Comparison of ENCODE assay signal across 11 cellular contexts in the genomic region with DNA sequence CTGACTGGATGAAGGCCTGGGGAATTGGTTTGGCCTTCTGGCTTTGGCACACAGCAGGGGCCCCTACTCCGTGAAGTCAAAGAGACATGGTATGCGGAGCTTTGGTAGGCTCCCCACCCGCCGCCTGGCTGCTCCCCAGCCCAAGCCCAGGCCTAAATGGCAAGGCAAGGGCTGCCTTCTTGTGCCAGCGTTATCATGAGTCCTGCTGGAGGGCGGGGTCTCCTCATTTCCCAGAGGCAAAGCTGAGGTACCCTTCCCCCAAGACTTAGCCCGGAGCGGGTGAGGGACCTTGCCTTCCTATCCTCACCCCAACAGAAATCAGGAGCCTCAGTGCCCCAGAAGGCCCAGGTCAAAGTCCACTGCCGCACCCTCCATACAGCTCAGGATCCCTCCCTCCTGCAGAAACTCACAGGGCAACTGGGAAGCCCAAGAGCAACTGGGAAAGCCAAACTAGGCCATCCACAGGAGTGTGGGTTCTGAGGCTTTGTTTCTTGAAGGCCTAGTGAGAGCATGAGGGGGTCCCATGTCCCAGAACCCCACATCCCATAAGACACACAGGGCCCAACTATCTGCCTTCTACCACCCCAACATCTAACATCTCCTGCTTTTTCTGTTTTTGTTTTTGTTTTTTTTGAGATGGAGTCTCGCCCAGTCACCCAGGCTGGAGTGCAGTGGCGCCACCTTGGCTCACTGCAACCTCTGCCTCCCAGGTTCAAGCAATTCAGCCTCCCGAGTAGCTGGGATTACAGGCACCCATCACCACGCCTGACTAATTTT. TPM values are rescaled to one million over a fixed set of nuclear protein-coding genes. Genes with fewer than 3 reads are reported as not detected.
DNase-seq lines count a peak whose midpoint lies in the region; ATAC-seq and FAIRE-seq lines count a peak whose summit lies in the region.
"Had no signal": no experiment of that assay in that cellular context is flagged by ENCODE, and none has a peak within 500 bp of the region (broad histone marks: within the 10 kb centered on the region; RNA-seq: fewer than 3 reads in every experiment).

No MANE protein-coding gene starts in this region.

- no peak for FAIRE-seq in GM19239 (lab: Jason Lieb, UNC)

- intact Hi-C loops in left colon (cut with DNase I, micrococcal nuclease), result no loop called here

- no peak overlapping the region for H3K4me3 Mint-ChIP-seq in activated T-cell treated with anti-CD3 and anti-CD28 coated beads, Interleukin-2, amount 50 U/mL, for 24 hours
- no peak overlapping the region for H3K4me3 Mint-ChIP-seq in activated T-cell treated with anti-CD3 and anti-CD28 coated beads, Interleukin-2, amount 50 U/mL, for 4 hours
- peak overlapping the region; percentile 48 for H3K4me3 Mint-ChIP-seq in activated T-helper 17 cell treated with anti-CD3 and anti-CD28 coated beads, Interleukin-2, amount 50 U/mL, for 72 hours

- peak overlapping the region; percentile 54 for H3K27ac ChIP-seq in temporal lobe (ENCODE audit: low read depth, low read length)

- no peak for ATAC-seq in activated T-cell treated with anti-CD3 and anti-CD28 coated beads, Interleukin-2, amount 50 U/mL, for 4 hours
- ATAC-seq in activated T-helper 17 cell treated with anti-CD3 and anti-CD28 coated beads, Interleukin-2, amount 50 U/mL, for 72 hours (replicated peaks), result peak; percentile 29
- peak; percentile 73 for ATAC-seq in left colon

- H3K9me3 Mint-ChIP-seq in activated T-cell treated with anti-CD3 and anti-CD28 coated beads, Interleukin-2, amount 50 U/mL, for 24 hours, result no peaks in the 10 kb centered on the region
- no peaks in the 10 kb centered on the region for H3K9me3 Mint-ChIP-seq in activated T-cell treated with anti-CD3 and anti-CD28 coated beads, Interleukin-2, amount 50 U/mL, for 4 hours
- no peaks in the 10 kb centered on the region for H3K9me3 Mint-ChIP-seq in activated T-helper 17 cell treated with anti-CD3 and anti-CD28 coated beads, Interleukin-2, amount 50 U/mL, for 72 hours

- H3K4me1 Mint-ChIP-seq in activated T-cell treated with anti-CD3 and anti-CD28 coated beads, Interleukin-2, amount 50 U/mL, for 24 hours (ENCODE audit: low read depth), result peaks cover 58% of the 10 kb centered on the region
- H3K4me1 Mint-ChIP-seq in activated T-cell treated with anti-CD3 and anti-CD28 coated beads, Interleukin-2, amount 50 U/mL, for 4 hours (ENCODE audit: low read depth), result peaks cover 61% of the 10 kb centered on the region
- peaks cover 31% of the 10 kb centered on the region for H3K4me1 Mint-ChIP-seq in activated T-helper 17 cell treated with anti-CD3 and anti-CD28 coated beads, Interleukin-2, amount 50 U/mL, for 72 hours

- DNase-seq in activated T-cell treated with anti-CD3 and anti-CD28 coated beads, Interleukin-2, amount 50 U/mL, for 24 hours, result no peak
- DNase-seq in activated T-cell treated with anti-CD3 and anti-CD28 coated beads, Interleukin-2, amount 50 U/mL, for 4 hours, result no peak
- peak; percentile 91 to 94 for DNase-seq in left colon
- no peak for DNase-seq in GM19239 (ENCODE audit: insufficient read length, low spot score)
- DNase-seq in AG20443 (ENCODE audit: low spot score), result no peak
- DNase-seq in NCI-H2227 (lab: John Stamatoyannopoulos, UW; ENCODE audit: unreplicated experiment), result no peak
- DNase-seq: activated gamma-delta T cell, KG1 had no signal

- H3K36me3 Mint-ChIP-seq in activated T-cell treated with anti-CD3 and anti-CD28 coated beads, Interleukin-2, amount 50 U/mL, for 24 hours (ENCODE audit: low read depth), result peaks cover 29% of the 10 kb centered on the region
- peaks cover 11% of the 10 kb centered on the region for H3K36me3 Mint-ChIP-seq in activated T-cell treated with anti-CD3 and anti-CD28 coated beads, Interleukin-2, amount 50 U/mL, for 4 hours (ENCODE audit: insufficient read depth)
- H3K36me3 Mint-ChIP-seq in activated T-helper 17 cell treated with anti-CD3 and anti-CD28 coated beads, Interleukin-2, amount 50 U/mL, for 72 hours (ENCODE audit: low read depth), result no peaks in the 10 kb centered on the region

- H3K27ac Mint-ChIP-seq in activated T-cell treated with anti-CD3 and anti-CD28 coated beads, Interleukin-2, amount 50 U/mL, for 24 hours, result peak overlapping the region; percentile 85
- peak overlapping the region; percentile 97 for H3K27ac Mint-ChIP-seq in activated T-helper 17 cell treated with anti-CD3 and anti-CD28 coated beads, Interleukin-2, amount 50 U/mL, for 72 hours

- no peaks in the 10 kb centered on the region for H3K27me3 Mint-ChIP-seq in activated T-cell treated with anti-CD3 and anti-CD28 coated beads, Interleukin-2, amount 50 U/mL, for 24 hours
- no peaks in the 10 kb centered on the region for H3K27me3 Mint-ChIP-seq in activated T-cell treated with anti-CD3 and anti-CD28 coated beads, Interleukin-2, amount 50 U/mL, for 4 hours (ENCODE audit: low read depth)
- no peaks in the 10 kb centered on the region for H3K27me3 Mint-ChIP-seq in activated T-helper 17 cell treated with anti-CD3 and anti-CD28 coated beads, Interleukin-2, amount 50 U/mL, for 72 hours

RNA-seq across cellular contexts. Expression of gene PGAP3, which starts 9.3 kb away (rescaled TPM):
- 10 to 100 TPM; 14.6 to 16.5 (median 16.3) TPM for total RNA-seq in activated T-cell treated with anti-CD3 and anti-CD28 coated beads, Interleukin-2, amount 50 U/mL, for 4 hours
- total RNA-seq in activated T-helper 17 cell treated with anti-CD3 and anti-CD28 coated beads, Interleukin-2, amount 50 U/mL, for 72 hours, result 10 to 100 TPM in 1 of 2 donors, 1 to 10 TPM in 1; 5.9 to 14.8 TPM
- total RNA-seq in left colon, result 10 to 100 TPM; 46.1 to 56.1 TPM
- 7.9 TPM for total RNA-seq in temporal lobe

RNA-seq across cellular contexts. Expression of gene PNMT, which starts 10.3 kb away (rescaled TPM):
- total RNA-seq in activated T-cell treated with anti-CD3 and anti-CD28 coated beads, Interleukin-2, amount 50 U/mL, for 4 hours, result not detected
- not detected for total RNA-seq in activated T-helper 17 cell treated with anti-CD3 and anti-CD28 coated beads, Interleukin-2, amount 50 U/mL, for 72 hours
- 1 to 10 TPM in 1 of 2 donors, under 1 TPM in 1; 0.73 to 1.0 TPM for total RNA-seq in left colon
- 2.0 TPM for total RNA-seq in temporal lobe
- total RNA-seq: glomerular endothelial cell had no signal

RNA-seq across cellular contexts. Expression of gene TCAP, which starts 13.4 kb away (rescaled TPM):
- total RNA-seq in activated T-cell treated with anti-CD3 and anti-CD28 coated beads, Interleukin-2, amount 50 U/mL, for 4 hours, result 1 to 10 TPM in 2 of 3 donors, under 1 TPM in 1; 0.73 to 1.4 (median 1.4) TPM
- 1 to 10 TPM; 2.0 to 2.5 TPM for total RNA-seq in activated T-helper 17 cell treated with anti-CD3 and anti-CD28 coated beads, Interleukin-2, amount 50 U/mL, for 72 hours
- under 1 TPM; 0.43 to 0.50 TPM for total RNA-seq in left colon
- 1.5 TPM for total RNA-seq in temporal lobe

RNA-seq across cellular contexts. Expression of gene ERBB2, which starts 21.3 kb away (rescaled TPM):
- total RNA-seq in activated T-cell treated with anti-CD3 and anti-CD28 coated beads, Interleukin-2, amount 50 U/mL, for 4 hours, result 1 to 10 TPM; 2.3 to 3.4 (median 2.9) TPM
- total RNA-seq in activated T-helper 17 cell treated with anti-CD3 and anti-CD28 coated beads, Interleukin-2, amount 50 U/mL, for 72 hours, result 1 to 10 TPM; 3.4 to 5.9 TPM
- total RNA-seq in left colon (100 to 1,000 TPM; 178 to 179 TPM), temporal lobe (12.8 TPM)

RNA-seq across cellular contexts. Expression of gene STARD3, which starts 41.6 kb away (rescaled TPM):
- 10 to 100 TPM; 66.0 to 67.1 (median 66.4) TPM for total RNA-seq in activated T-cell treated with anti-CD3 and anti-CD28 coated beads, Interleukin-2, amount 50 U/mL, for 4 hours
- total RNA-seq in activated T-helper 17 cell treated with anti-CD3 and anti-CD28 coated beads, Interleukin-2, amount 50 U/mL, for 72 hours, result 10 to 100 TPM; 59.8 to 76.0 TPM
- total RNA-seq in left colon, result 10 to 100 TPM; 37.2 to 44.3 TPM
- 19.9 TPM for total RNA-seq in temporal lobe

Comparison
In these comparisons a context has a peak if more than half of its experiments do, and no peak if none do; other contexts are left out.
1. DNase-seq: peak in left colon (2 of 2); none in activated T-cell treated with anti-CD3 and anti-CD28 coated beads, Interleukin-2, amount 50 U/mL, for 24 hours (single experiment), activated T-cell treated with anti-CD3 and anti-CD28 coated beads, Interleukin-2, amount 50 U/mL, for 4 hours (single experiment), GM19239 (single experiment), AG20443 (single experiment) and NCI-H2227 (single experiment).
2. ATAC-seq: peak in activated T-helper 17 cell treated with anti-CD3 and anti-CD28 coated beads, Interleukin-2, amount 50 U/mL, for 72 hours (single experiment) and left colon (single experiment); none in activated T-cell treated with anti-CD3 and anti-CD28 coated beads, Interleukin-2, amount 50 U/mL, for 4 hours (0 of 2).